Comparison of ENCODE assay signal across 9 cellular contexts in genomic region chr2:10080536-10081304, GRCh38. TPM values are rescaled to one million over a fixed set of nuclear protein-coding genes. Genes with fewer than 3 reads are reported as not detected.
DNase-seq lines count a peak whose midpoint lies in the region; ATAC-seq and TF ChIP-seq lines count a peak whose summit lies in the region.
"Had no signal": no experiment of that assay in that cellular context is flagged by ENCODE, and none has a peak within 500 bp of the region (broad histone marks: within the 10 kb centered on the region; RNA-seq: fewer than 3 reads in every experiment).

No MANE protein-coding gene starts in this region.

- intact Hi-C loops in right lobe of liver (cut with DNase I) (no loop called here), left colon (cut with DNase I, micrococcal nuclease) (no loop called here)

- H3K27me3 ChIP-seq in right lobe of liver = peaks cover 0 to 7% of the 10 kb centered on the region in 2 donors
- H3K27me3 ChIP-seq in foreskin keratinocyte = peaks cover 93% of the 10 kb centered on the region

- peaks cover 56% of the 10 kb centered on the region for H3K27me3 Mint-ChIP-seq in activated naive CD4-positive, alpha-beta T cell treated with anti-CD3 and anti-CD28 coated beads, Interleukin-2, amount 50 U/mL, for 24 hours

- peak; percentile 34 for ATAC-seq in GM18907 (IDR thresholded peaks at IDR 0.05; ENCODE audit: unreplicated experiment)
- peak; percentile 28 for ATAC-seq in HG03045 (IDR thresholded peaks at IDR 0.05; ENCODE audit: unreplicated experiment)
- no peak for ATAC-seq in right lobe of liver
- ATAC-seq in foreskin keratinocyte = no peak
- ATAC-seq in left colon = no peak

- no peaks in the 10 kb centered on the region for H3K36me3 Mint-ChIP-seq in activated naive CD4-positive, alpha-beta T cell treated with anti-CD3 and anti-CD28 coated beads, Interleukin-2, amount 50 U/mL, for 24 hours

- no peaks in the 10 kb centered on the region for H3K9me3 ChIP-seq in right lobe of liver
- H3K9me3 ChIP-seq: neutrophil had no signal

- TF ChIP-seq CTCF in right lobe of liver (IDR thresholded peaks at IDR 0.05) (no peak), foreskin keratinocyte (conservative IDR thresholded peaks at IDR 0.05) (no peak)

- H3K9me3 Mint-ChIP-seq in activated naive CD4-positive, alpha-beta T cell treated with anti-CD3 and anti-CD28 coated beads, Interleukin-2, amount 50 U/mL, for 24 hours = no peaks in the 10 kb centered on the region

- DNase-seq in right lobe of liver (no peak), foreskin keratinocyte (no peak), GF-D8 (lab: John Stamatoyannopoulos, UW) (no peak), left colon (no peak)
- DNase-seq in stimulated activated CD4-positive, alpha-beta T cell treated with anti-CD3 and anti-CD28 coated beads, Interleukin-12 subunit alpha, Interleukin-12 subunit beta, amount 100 ng/mL, for 4 hours = no peak

- TF ChIP-seq POLR2A in right lobe of liver (IDR thresholded peaks at IDR 0.05) = no peak

- H3K4me3 ChIP-seq in right lobe of liver = peak overlapping the region in 2 of 3 donors; percentile 16 to 40

- H3K27ac Mint-ChIP-seq in activated naive CD4-positive, alpha-beta T cell treated with anti-CD3 and anti-CD28 coated beads, Interleukin-2, amount 50 U/mL, for 24 hours = no peak overlapping the region

- H3K27ac ChIP-seq in right lobe of liver (no peak overlapping the region), foreskin keratinocyte (no peak overlapping the region)
- H3K27ac ChIP-seq: neutrophil had no signal

- H3K4me1 Mint-ChIP-seq in activated naive CD4-positive, alpha-beta T cell treated with anti-CD3 and anti-CD28 coated beads, Interleukin-2, amount 50 U/mL, for 24 hours = peaks cover 14% of the 10 kb centered on the region

- H3K4me3 Mint-ChIP-seq in activated naive CD4-positive, alpha-beta T cell treated with anti-CD3 and anti-CD28 coated beads, Interleukin-2, amount 50 U/mL, for 24 hours = peak overlapping the region; percentile 81

- H3K4me1 ChIP-seq in right lobe of liver (peaks cover 0 to 7% (median 0%) of the 10 kb centered on the region in 4 donors), foreskin keratinocyte (no peaks in the 10 kb centered on the region)

- WGBS in right lobe of liver (ENCODE audit: insufficient coverage, low coverage, low lambda C conversion rate, missing lambda C conversion rate) = 31% methylated on average over 7 of the region's 45 CpGs

- no peaks in the 10 kb centered on the region for H3K36me3 ChIP-seq in right lobe of liver
- H3K36me3 ChIP-seq: neutrophil had no signal

RNA-seq across cellular contexts. Expression of gene CYS1, which starts 0.5 kb away (rescaled TPM):
- total RNA-seq in right lobe of liver = under 1 TPM; 0.26 to 0.99 (median 0.55) TPM
- total RNA-seq in foreskin keratinocyte = 0.11 and 0.20 TPM in 2 replicates
- polyA plus RNA-seq in foreskin keratinocyte = 0.14 and 0.20 TPM in 2 replicates
- 1 to 10 TPM in 1 of 2 donors, under 1 TPM in 1; 0.37 to 1.6 TPM for total RNA-seq in left colon

RNA-seq across cellular contexts. Expression of gene KLF11, which starts 37.4 kb away (rescaled TPM):
- 10 to 100 TPM; 10.9 to 40.1 (median 27.8) TPM for total RNA-seq in right lobe of liver
- total RNA-seq in foreskin keratinocyte = 4.7 and 6.0 TPM in 2 replicates
- polyA plus RNA-seq in foreskin keratinocyte = 1.9 and 2.1 TPM in 2 replicates
- 10 to 100 TPM in 1 of 2 donors, 1 to 10 TPM in 1; 9.7 to 10.2 TPM for total RNA-seq in left colon

RNA-seq across cellular contexts. Expression of gene RRM2, which starts 41.8 kb away (rescaled TPM):
- total RNA-seq in right lobe of liver (10 to 100 TPM in 1 of 6 experiments, 1 to 10 TPM in 5; 1.1 to 10.3 (median 5.7) TPM), foreskin keratinocyte (101 and 116 TPM in 2 replicates), left colon (10 to 100 TPM; 15.8 to 40.0 TPM)
- polyA plus RNA-seq in foreskin keratinocyte = 97.0 and 119 TPM in 2 replicates

Comparison
In these comparisons a context has a peak if more than half of its experiments do, and no peak if none do; other contexts are left out.
1. ATAC-seq: peak in GM18907 (single experiment) and HG03045 (single experiment); none in right lobe of liver (0 of 4), foreskin keratinocyte (single experiment) and left colon (single experiment).